In genomic region chr16:53775821-53776431, GRCh38 we compare ENCODE assay signal across 10 cellular contexts.
DNase-seq lines count a peak whose midpoint lies in the region; ATAC-seq and TF ChIP-seq lines count a peak whose summit lies in the region.
"Had no signal": no experiment of that assay in that cellular context is flagged by ENCODE, and none has a peak within 500 bp of the region (broad histone marks: within the 10 kb centered on the region; RNA-seq: fewer than 3 reads in every experiment).

No MANE protein-coding gene starts in this region.

- H3K27ac ChIP-seq in CD8-positive, alpha-beta T cell (ENCODE audit: low read depth, low read length) = no peak overlapping the region

- no peak overlapping the region for H3K27ac Mint-ChIP-seq in CD8-positive, alpha-beta T cell
- H3K27ac Mint-ChIP-seq in activated CD4-positive, alpha-beta T cell treated with anti-CD3 and anti-CD28 coated beads for 36 hours = no peak overlapping the region
- H3K27ac Mint-ChIP-seq: activated B cell treated with CpG ODN at 0.5 μM for 24 hours, memory B cell had no signal

- H3K4me1 Mint-ChIP-seq in CD8-positive, alpha-beta T cell (ENCODE audit: low read depth) = peaks cover 38% of the 10 kb centered on the region
- H3K4me1 Mint-ChIP-seq in activated CD4-positive, alpha-beta T cell treated with anti-CD3 and anti-CD28 coated beads for 36 hours = peaks cover 24% of the 10 kb centered on the region

- no peaks in the 10 kb centered on the region for H3K36me3 ChIP-seq in CD8-positive, alpha-beta T cell (ENCODE audit: insufficient read depth, low read length)

- H3K27me3 ChIP-seq in CD8-positive, alpha-beta T cell (ENCODE audit: insufficient read depth, low read length) = no peaks in the 10 kb centered on the region

- POLR2A ChIA-PET in CD8-positive, alpha-beta T cell (lab: Charles Lee) = no interaction called here
- POLR2A ChIA-PET in activated CD4-positive, alpha-beta T cell treated with anti-CD3 and anti-CD28 coated beads for 36 hours (lab: Charles Lee) = no interaction called here

- H3K36me3 Mint-ChIP-seq in CD8-positive, alpha-beta T cell = no peaks in the 10 kb centered on the region
- H3K36me3 Mint-ChIP-seq in activated CD4-positive, alpha-beta T cell treated with anti-CD3 and anti-CD28 coated beads for 36 hours (ENCODE audit: low read depth) = peaks cover 4% of the 10 kb centered on the region
- H3K36me3 Mint-ChIP-seq: memory B cell had no signal

- no peak for ATAC-seq in CD8-positive, alpha-beta T cell
- no peak for ATAC-seq in activated CD4-positive, alpha-beta T cell treated with anti-CD3 and anti-CD28 coated beads for 36 hours

- H3K4me1 ChIP-seq in CD8-positive, alpha-beta T cell (ENCODE audit: insufficient read depth, low read length) = peaks cover 7% of the 10 kb centered on the region

- H3K4me3 Mint-ChIP-seq in CD8-positive, alpha-beta T cell = no peak overlapping the region
- no peak overlapping the region for H3K4me3 Mint-ChIP-seq in activated CD4-positive, alpha-beta T cell treated with anti-CD3 and anti-CD28 coated beads for 36 hours
- H3K4me3 Mint-ChIP-seq: activated B cell treated with CpG ODN at 0.5 μM for 24 hours, memory B cell had no signal

- H3K4me3 ChIP-seq in CD8-positive, alpha-beta T cell (ENCODE audit: low read depth, low read length) = no peak overlapping the region

- TF ChIP-seq CTCF in CD8-positive, alpha-beta T cell (IDR thresholded peaks at IDR 0.05) = no peak

- intact Hi-C loops in CD8-positive, alpha-beta T cell (cut with DNase I, micrococcal nuclease) = no loop called here
- intact Hi-C loops in activated CD4-positive, alpha-beta T cell treated with anti-CD3 and anti-CD28 coated beads for 36 hours (cut with DNase I, micrococcal nuclease) = loop anchor here in 1 of 2 experiments (10.0 kb wide), 1 partner anchor 1159 kb away; the partner anchor contains the start of gene IRX5

- DNase-seq in COLO829 (ENCODE audit: low spot score) (peak; percentile 43), NCI-H226 (peak; percentile 95), dedifferentiated amniotic fluid mesenchymal stem cell (ENCODE audit: extremely low spot score) (peak; percentile 96), non-pigmented ciliary epithelial cell (ENCODE audit: low read depth) (peak; percentile 86), NCI-H1105 treated with DMSO at 0.1 percent for 48 hours (lab: John Stamatoyannopoulos, UW) (no peak), T-helper 1 cell (no peak)
- no peak for DNase-seq in CD8-positive, alpha-beta T cell
- DNase-seq in activated CD4-positive, alpha-beta T cell treated with anti-CD3 and anti-CD28 coated beads for 36 hours = no peak
- DNase-seq: activated B cell treated with CpG ODN at 0.5 μM for 24 hours had no signal

- H3K9me3 Mint-ChIP-seq in CD8-positive, alpha-beta T cell = no peaks in the 10 kb centered on the region
- H3K9me3 Mint-ChIP-seq in activated CD4-positive, alpha-beta T cell treated with anti-CD3 and anti-CD28 coated beads for 36 hours (ENCODE audit: low read depth) = no peaks in the 10 kb centered on the region
- H3K9me3 Mint-ChIP-seq: activated B cell treated with CpG ODN at 0.5 μM for 24 hours, memory B cell had no signal

- no peaks in the 10 kb centered on the region for H3K9me3 ChIP-seq in CD8-positive, alpha-beta T cell (ENCODE audit: low read length)

- no peaks in the 10 kb centered on the region for H3K27me3 Mint-ChIP-seq in CD8-positive, alpha-beta T cell (ENCODE audit: low read depth)
- no peaks in the 10 kb centered on the region for H3K27me3 Mint-ChIP-seq in activated CD4-positive, alpha-beta T cell treated with anti-CD3 and anti-CD28 coated beads for 36 hours
- H3K27me3 Mint-ChIP-seq: activated B cell treated with CpG ODN at 0.5 μM for 24 hours, memory B cell had no signal

- CTCF ChIA-PET in CD8-positive, alpha-beta T cell (lab: Charles Lee) = no interaction called here
- CTCF ChIA-PET in activated CD4-positive, alpha-beta T cell treated with anti-CD3 and anti-CD28 coated beads for 36 hours (lab: Charles Lee) = interaction anchor here (1.1 to 2.3 kb wide), 5 partner anchors 10 to 33 kb away, joined by 4 to 14 read pairs (median 5); no protein-coding TSS in a partner anchor

Comparison
In these comparisons a context has a peak if more than half of its experiments do, and no peak if none do; other contexts are left out.
1. DNase-seq: peak in COLO829 (single experiment), NCI-H226 (single experiment), dedifferentiated amniotic fluid mesenchymal stem cell (single experiment) and non-pigmented ciliary epithelial cell (single experiment); none in NCI-H1105 treated with DMSO at 0.1 percent for 48 hours (single experiment), CD8-positive, alpha-beta T cell (0 of 7), activated CD4-positive, alpha-beta T cell treated with anti-CD3 and anti-CD28 coated beads for 36 hours (single experiment) and T-helper 1 cell (0 of 5).